8 cellular contexts compared by ENCODE assay signal in the genomic region with DNA sequence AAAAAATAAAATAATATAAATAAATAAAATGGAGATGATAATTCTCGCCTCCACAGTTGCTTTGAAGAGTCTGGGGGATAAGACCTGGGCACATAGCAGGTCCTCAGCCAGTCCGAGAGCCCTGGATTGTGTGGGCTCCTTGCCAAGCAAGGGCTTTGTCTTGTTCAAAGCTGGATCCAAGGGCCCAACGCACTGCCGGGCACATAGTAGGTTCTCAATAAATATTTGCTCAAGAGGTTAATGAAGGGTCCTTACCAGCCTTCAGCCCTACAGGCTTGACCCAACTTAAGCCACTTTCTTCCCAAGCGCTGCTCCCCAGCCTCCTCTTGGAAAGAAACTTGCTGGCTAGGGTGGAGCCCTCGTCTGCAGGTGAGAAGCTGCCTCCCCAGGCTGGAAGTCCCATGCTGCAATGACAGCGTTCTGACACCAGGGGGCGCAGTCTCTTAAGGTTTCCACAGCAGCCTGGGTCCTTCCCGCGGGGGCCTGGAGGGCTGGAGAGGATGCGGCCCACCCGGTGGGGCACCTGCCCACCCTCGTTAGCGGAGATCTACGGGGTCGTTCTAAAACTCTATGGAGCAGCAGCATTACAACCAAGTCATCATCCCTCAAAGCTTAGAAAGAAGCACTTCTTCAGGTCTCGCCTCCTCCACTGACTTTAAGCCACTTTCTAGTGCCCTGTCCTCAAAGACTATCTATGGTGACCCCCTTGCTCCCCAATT.
DNase-seq lines count a peak whose midpoint lies in the region; ATAC-seq and TF ChIP-seq lines count a peak whose summit lies in the region.

No MANE protein-coding gene starts in this region.

- no peaks in the 10 kb centered on the region for H3K9me2 ChIP-seq in DOHH2 (replicated peaks; ENCODE audit: control insufficient read depth, low read length)

- no peaks in the 10 kb centered on the region for H3F3A ChIP-seq in DOHH2 (ENCODE audit: control insufficient read depth, insufficient read depth)

- H3K27me3 ChIP-seq in DOHH2 (ENCODE audit: control insufficient read depth, low read length) = peaks cover 19% of the 10 kb centered on the region
- H3K27me3 ChIP-seq in foreskin keratinocyte = peaks cover 23% of the 10 kb centered on the region
- H3K27me3 ChIP-seq in ovary = no peaks in the 10 kb centered on the region
- no peaks in the 10 kb centered on the region for H3K27me3 ChIP-seq in tibial nerve

- H3K27ac Mint-ChIP-seq in activated T-helper 17 cell treated with anti-CD3 and anti-CD28 coated beads, Interleukin-2, amount 50 U/mL, for 72 hours = no peak overlapping the region

- H3K9me3 ChIP-seq in DOHH2 (ENCODE audit: control insufficient read depth, insufficient read depth, low read length) = no peaks in the 10 kb centered on the region
- H3K9me3 ChIP-seq in ovary = no peaks in the 10 kb centered on the region
- peaks cover 0 to 13% (median 0%) of the 10 kb centered on the region in 4 donors for H3K9me3 ChIP-seq in tibial nerve

- H3K27ac ChIP-seq in DOHH2 (ENCODE audit: low read depth, low read length) (no peak overlapping the region), RWPE1 (no peak overlapping the region), foreskin keratinocyte (no peak overlapping the region), ovary (no peak overlapping the region), tibial nerve (peak overlapping the region in 1 of 4 donors; percentile 21)

- CTCF ChIA-PET in RWPE1 (lab: Yijun Ruan, JAX) = interaction anchor here (0.5 to 1.6 kb wide), 44 partner anchors 8 to 978 kb away, joined by 3 to 13 read pairs (median 4); a partner anchor contains a TSS

- peak overlapping the region; percentile 26; the same call in 1 of the 2 replicates for H3K4me2 ChIP-seq in DOHH2 (ENCODE audit: low read length)

- no peaks in the 10 kb centered on the region for H3K4me1 Mint-ChIP-seq in activated T-helper 17 cell treated with anti-CD3 and anti-CD28 coated beads, Interleukin-2, amount 50 U/mL, for 72 hours

- TF ChIP-seq POLR2A in ovary (IDR thresholded peaks at IDR 0.05) (no peak), tibial nerve (IDR thresholded peaks at IDR 0.05) (no peak)

- POLR2A ChIA-PET in RWPE1 (lab: Yijun Ruan, JAX; ENCODE audit: low non-redundant PET) = no interaction called here

- H3K36me3 ChIP-seq in DOHH2 (ENCODE audit: control insufficient read depth, low read length) (no peaks in the 10 kb centered on the region), ovary (no peaks in the 10 kb centered on the region), tibial nerve (no peaks in the 10 kb centered on the region)

- peak; percentile 97 for TF ChIP-seq CTCF in DOHH2 (IDR thresholded peaks at IDR 0.05; ENCODE audit: low read depth, low read length, poor library complexity, severe bottlenecking)
- TF ChIP-seq CTCF in RWPE1 (conservative IDR thresholded peaks at IDR 0.05; ENCODE audit: low read depth) = peak; percentile 99
- TF ChIP-seq CTCF in foreskin keratinocyte (conservative IDR thresholded peaks at IDR 0.05) = peak; percentile 92
- TF ChIP-seq CTCF in ovary (IDR thresholded peaks at IDR 0.05) = peak; percentile 68 to 78 (median 70)
- peak; percentile 92 to 100 (median 97) for TF ChIP-seq CTCF in tibial nerve (IDR thresholded peaks at IDR 0.05)

- no peak for TF ChIP-seq EP300 in ovary (IDR thresholded peaks at IDR 0.05)
- TF ChIP-seq EP300 in tibial nerve (IDR thresholded peaks at IDR 0.05) = no peak

- H3K4me3 ChIP-seq in DOHH2 (ENCODE audit: low read length) = no peak overlapping the region
- H3K4me3 ChIP-seq in Jurkat, Clone E6-1 (ENCODE audit: low read length) = no peak overlapping the region
- H3K4me3 ChIP-seq in ovary = no peak overlapping the region
- no peak overlapping the region for H3K4me3 ChIP-seq in tibial nerve

- peaks cover 4% of the 10 kb centered on the region for H3K27me3 Mint-ChIP-seq in activated T-helper 17 cell treated with anti-CD3 and anti-CD28 coated beads, Interleukin-2, amount 50 U/mL, for 72 hours

- peaks cover 4% of the 10 kb centered on the region for H3K4me1 ChIP-seq in DOHH2 (ENCODE audit: control insufficient read depth, low read length)
- H3K4me1 ChIP-seq in foreskin keratinocyte = no peaks in the 10 kb centered on the region
- H3K4me1 ChIP-seq in ovary (ENCODE audit: insufficient read depth) = no peaks in the 10 kb centered on the region
- peaks cover 0 to 11% (median 0%) of the 10 kb centered on the region in 4 donors for H3K4me1 ChIP-seq in tibial nerve

- ATAC-seq in activated T-helper 17 cell treated with anti-CD3 and anti-CD28 coated beads, Interleukin-2, amount 50 U/mL, for 72 hours (replicated peaks) = peak; percentile 74
- ATAC-seq in foreskin keratinocyte = peak; percentile 57
- ATAC-seq in GM18511 (IDR thresholded peaks at IDR 0.05; ENCODE audit: unreplicated experiment) = no peak

- H3K4me3 Mint-ChIP-seq in activated T-helper 17 cell treated with anti-CD3 and anti-CD28 coated beads, Interleukin-2, amount 50 U/mL, for 72 hours = no peak overlapping the region

- H3K9me3 Mint-ChIP-seq in activated T-helper 17 cell treated with anti-CD3 and anti-CD28 coated beads, Interleukin-2, amount 50 U/mL, for 72 hours = no peaks in the 10 kb centered on the region

- no peaks in the 10 kb centered on the region for H3K79me2 ChIP-seq in DOHH2 (ENCODE audit: control insufficient read depth, low read length)

- intact Hi-C loops in ovary (cut with DNase I) = loop anchor here in 2 of 4 donors (2.0 to 5.0 kb wide), 2 partner anchors 194 to 196 kb away; no protein-coding TSS in a partner anchor

- no peaks in the 10 kb centered on the region for H4K20me1 ChIP-seq in DOHH2 (ENCODE audit: control insufficient read depth, insufficient read depth, low read depth, low read length)

- H3K36me3 Mint-ChIP-seq in activated T-helper 17 cell treated with anti-CD3 and anti-CD28 coated beads, Interleukin-2, amount 50 U/mL, for 72 hours (ENCODE audit: low read depth) = no peaks in the 10 kb centered on the region

- WGBS in ovary, 3 donors = 24 to 28% (median 26%) methylated on average over 17 of the region's 17 CpGs
- 27% methylated on average over 17 of the region's 17 CpGs for WGBS in tibial nerve, 2 donors

- DNase-seq in Jurkat, Clone E6-1 (ENCODE audit: low read depth, low spot score) = peak; percentile 58
- DNase-seq in RWPE1 (ENCODE audit: low spot score) (peak; percentile 90), foreskin keratinocyte (peak in 1 of 2 donors; percentile 52), ovary (peak; percentile 42 to 76 (median 70)), tibial nerve (ENCODE audit: low spot score in 2 of 2) (peak; percentile 53 to 70)
